ENCODE assay signal across 24 cellular contexts in the genomic region with DNA sequence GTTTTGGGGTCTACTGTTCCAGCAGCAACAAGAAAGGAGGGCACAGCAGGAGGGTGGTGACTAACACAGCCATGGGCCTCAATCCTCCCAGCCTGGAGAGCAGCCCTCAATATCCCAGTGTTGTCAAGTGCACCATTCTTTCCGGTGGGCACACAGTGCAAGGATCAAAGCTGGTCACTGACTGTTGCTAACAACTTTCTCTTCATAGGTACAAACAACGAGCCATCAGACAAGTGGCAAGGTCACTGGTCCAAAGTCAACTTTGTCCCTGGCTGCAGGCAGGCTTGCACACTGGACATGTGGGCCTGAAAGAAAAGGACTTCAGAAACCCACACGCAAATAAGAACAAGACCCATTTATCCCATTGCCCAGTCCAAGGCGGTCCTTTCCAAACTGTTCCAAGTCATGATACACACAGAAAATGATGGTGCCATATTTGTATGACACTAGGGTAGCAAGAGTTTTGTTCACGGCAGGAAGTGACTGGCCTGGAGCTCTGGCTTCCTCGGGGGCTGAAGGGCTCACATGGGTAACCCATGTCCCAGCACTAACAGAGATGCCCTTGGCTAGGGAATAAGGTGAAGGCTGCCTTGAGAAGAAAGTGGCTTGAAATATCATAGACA. TPM values are rescaled to one million over a fixed set of nuclear protein-coding genes. Genes with fewer than 3 reads are reported as not detected.
DNase-seq lines count a peak whose midpoint lies in the region; ATAC-seq, FAIRE-seq and TF ChIP-seq lines count a peak whose summit lies in the region.
"Had no signal": no experiment of that assay in that cellular context is flagged by ENCODE, and none has a peak within 500 bp of the region (broad histone marks: within the 10 kb centered on the region; RNA-seq: fewer than 3 reads in every experiment).

No MANE protein-coding gene starts in this region.

- H3K4me1 ChIP-seq in HepG2 (ENCODE audit: insufficient read depth, low read length) (peaks cover 64% of the 10 kb centered on the region), stomach (peaks cover 0 to 13% (median 8%) of the 10 kb centered on the region in 4 donors)
- H3K4me1 ChIP-seq: BLaER1 treated with 17β-estradiol and CSF1 and Interleukin-3, amounts not matched to agents 10 nM and 100 nM had no signal

- H3K27me3 Mint-ChIP-seq in Calu3 (ENCODE audit: unreplicated experiment) = no peaks in the 10 kb centered on the region
- H3K27me3 Mint-ChIP-seq: B cell; CD4-positive, alpha-beta memory T cell; CD4-positive, CD25-positive, alpha-beta regulatory T cell; CD8-positive, alpha-beta memory T cell had no signal

- H3K27ac ChIP-seq in RWPE1 = peak overlapping the region; percentile 12
- H3K27ac ChIP-seq in HepG2 (ENCODE audit: extremely low read length, insufficient read depth, low read length) = peak overlapping the region; percentile 92
- peak overlapping the region in 3 of 5 donors; percentile 27 to 64 (median 56) for H3K27ac ChIP-seq in stomach
- H3K27ac ChIP-seq: BLaER1 treated with 17β-estradiol and CSF1 and Interleukin-3, amounts not matched to agents 10 nM and 100 nM had no signal

- peak overlapping the region; percentile 43 for H3K4me2 ChIP-seq in HepG2 (ENCODE audit: low read depth, low read length)
- H3K4me2 ChIP-seq: BLaER1 treated with 17β-estradiol and CSF1 and Interleukin-3, amounts not matched to agents 10 nM and 100 nM had no signal

- peak; percentile 9; the same call in 1 of the 2 replicates for TF ChIP-seq RAD21 in HepG2 (CRISPR knock-in tag; IDR thresholded peaks at IDR 0.05)

- in situ Hi-C loops in HepG2 (cut with HindIII; ENCODE audit: extremely low pct_ligation_motif_present, low pct_unique_long_range_greater_than_20kb) = no loop called here

- H3K79me2 ChIP-seq in HepG2 (ENCODE audit: insufficient read depth, low read length) = no peaks in the 10 kb centered on the region

- ATAC-seq in HepG2 = peak; percentile 97

- no peaks in the 10 kb centered on the region for H4K20me1 ChIP-seq in HepG2 (ENCODE audit: insufficient read depth, low read length)
- H4K20me1 ChIP-seq: BLaER1 treated with 17β-estradiol and CSF1 and Interleukin-3, amounts not matched to agents 10 nM and 100 nM had no signal

- CTCF ChIA-PET in Calu3 (lab: Charles Lee) (no interaction called here), RWPE1 (lab: Yijun Ruan, JAX) (no interaction called here), HepG2 (lab: Yijun Ruan, JAX; ENCODE audit: low intra/inter-chr PET ratio, low total read pairs) (no interaction called here)

- TF ChIP-seq POLR2A in HepG2 (IDR thresholded peaks at IDR 0.05; ENCODE audit: insufficient read depth in 1 of 2, low read depth in 2 of 2, low read length in 2 of 2) (peak in 1 of 2 experiments; percentile 59; a peak in 2 of 4 replicates), stomach (IDR thresholded peaks at IDR 0.05) (no peak)

- no peaks in the 10 kb centered on the region for H3K9me3 ChIP-seq in HepG2 (ENCODE audit: low read length)
- no peaks in the 10 kb centered on the region for H3K9me3 ChIP-seq in stomach
- H3K9me3 ChIP-seq: BLaER1 treated with 17β-estradiol and CSF1 and Interleukin-3, amounts not matched to agents 10 nM and 100 nM had no signal

- WGBS in HepG2 (ENCODE audit: low lambda C conversion rate) = 48% methylated on average over 6 of the region's 6 CpGs
- WGBS in stomach, 5 donors = 89 to 99% (median 94%) methylated on average over 5 to 6 of the region's 6 CpGs

- no peak overlapping the region for H3K4me3 ChIP-seq in HepG2 (replicated peaks in 1 of 3; ENCODE audit: insufficient read depth in 1 of 3, low read depth in 2 of 3, low read length in 3 of 3)
- no peak overlapping the region for H3K4me3 ChIP-seq in stomach
- H3K4me3 ChIP-seq: BLaER1 treated with 17β-estradiol and CSF1 and Interleukin-3, amounts not matched to agents 10 nM and 100 nM had no signal

- H3K4me3 Mint-ChIP-seq in Calu3 (ENCODE audit: low read depth, unreplicated experiment) = no peak overlapping the region
- H3K4me3 Mint-ChIP-seq: B cell; CD14-positive monocyte; CD4-positive, alpha-beta memory T cell; CD4-positive, CD25-positive, alpha-beta regulatory T cell; CD8-positive, alpha-beta memory T cell had no signal

- DNase-seq in Calu3 (no peak), RWPE1 (ENCODE audit: low spot score) (no peak), HepG2 (ENCODE audit: low spot score) (peak; percentile 92), stomach (no peak), AG08396 (ENCODE audit: low spot score) (no peak), C1 segment of cervical spinal cord (lab: John Stamatoyannopoulos, UW) (no peak), hippocampal formation (lab: John Stamatoyannopoulos, UW) (no peak)
- DNase-seq: 8988T; ACHN; AML-193; CD4-positive, alpha-beta memory T cell; CD4-positive, CD25-positive, alpha-beta regulatory T cell; CD8-positive, alpha-beta memory T cell; COR-L47; DMS79 treated with DMSO at 0.1 percent for 48 hours; GF-D8 had no signal

- BruUV-seq in Calu3 (replicated peaks; lab: Mats Ljungman, UMichigan) = no TSS peak
- BruUV-seq in HepG2 (replicated peaks; lab: Mats Ljungman, UMichigan) = no TSS peak

- peak overlapping the region; percentile 91 for H3K27ac Mint-ChIP-seq in Calu3 (ENCODE audit: unreplicated experiment)
- H3K27ac Mint-ChIP-seq: B cell; CD4-positive, alpha-beta memory T cell; CD4-positive, CD25-positive, alpha-beta regulatory T cell; CD8-positive, alpha-beta memory T cell had no signal

- peaks cover 55% of the 10 kb centered on the region for H3K4me1 Mint-ChIP-seq in Calu3 (ENCODE audit: low read depth, unreplicated experiment)
- H3K4me1 Mint-ChIP-seq: B cell; CD14-positive monocyte; CD4-positive, alpha-beta memory T cell; CD4-positive, CD25-positive, alpha-beta regulatory T cell; CD8-positive, alpha-beta memory T cell had no signal

- POLR2A ChIA-PET in RWPE1 (lab: Yijun Ruan, JAX; ENCODE audit: low non-redundant PET) (no interaction called here), HepG2 (lab: Yijun Ruan, JAX) (interaction anchor here (1.0 kb wide), 1 partner anchor 58 kb away, joined by 4 read pairs; no protein-coding TSS in a partner anchor)

- H3K9ac ChIP-seq in HepG2 (ENCODE audit: insufficient read depth, low read depth, low read length) = peak overlapping the region; percentile 66
- H3K9ac ChIP-seq: BLaER1 treated with 17β-estradiol and CSF1 and Interleukin-3, amounts not matched to agents 10 nM and 100 nM had no signal

- intact Hi-C loops in Calu3 (cut with micrococcal nuclease; ENCODE audit: unreplicated experiment) (no loop called here), HepG2 (cut with micrococcal nuclease; ENCODE audit: unreplicated experiment) (loop anchor here (2.0 kb wide), 1 partner anchor 23 kb away; no protein-coding TSS in a partner anchor), stomach (cut with DNase I; ENCODE audit: low total_unique reads) (no loop called here)

- no peak for TF ChIP-seq CTCF in Calu3 (IDR thresholded peaks at IDR 0.05; ENCODE audit: unreplicated experiment)
- no peak for TF ChIP-seq CTCF in RWPE1 (conservative IDR thresholded peaks at IDR 0.05; ENCODE audit: low read depth)
- 0 out of 2 replicates have a peak, but pooled peaks have one; percentile 4 for TF ChIP-seq CTCF in HepG2 (CRISPR knock-in tag; IDR thresholded peaks at IDR 0.05)
- TF ChIP-seq CTCF in stomach (IDR thresholded peaks at IDR 0.05) = no peak

- no peaks in the 10 kb centered on the region for H3K27me3 ChIP-seq in HepG2 (ENCODE audit: control insufficient read depth in 1 of 2, insufficient read depth in 2 of 2, low read length in 2 of 2)
- no peaks in the 10 kb centered on the region for H3K27me3 ChIP-seq in stomach
- H3K27me3 ChIP-seq: BLaER1 treated with 17β-estradiol and CSF1 and Interleukin-3, amounts not matched to agents 10 nM and 100 nM had no signal

- peaks cover 37% of the 10 kb centered on the region for H3K36me3 Mint-ChIP-seq in Calu3 (ENCODE audit: insufficient read depth, unreplicated experiment)
- H3K36me3 Mint-ChIP-seq: CD14-positive monocyte; CD4-positive, alpha-beta memory T cell; CD4-positive, CD25-positive, alpha-beta regulatory T cell had no signal

- no peaks in the 10 kb centered on the region for H3K9me3 Mint-ChIP-seq in Calu3 (ENCODE audit: low read depth, unreplicated experiment)
- H3K9me3 Mint-ChIP-seq: CD4-positive, alpha-beta memory T cell; CD8-positive, alpha-beta memory T cell had no signal

- H3K36me3 ChIP-seq in HepG2 (replicated peaks in 1 of 2; ENCODE audit: control insufficient read depth in 1 of 2, insufficient read depth in 2 of 2, low read length in 2 of 2) (no peaks in the 10 kb centered on the region), stomach (peaks cover 0 to 8% (median 0%) of the 10 kb centered on the region in 4 donors)
- H3K36me3 ChIP-seq: BLaER1 treated with 17β-estradiol and CSF1 and Interleukin-3, amounts not matched to agents 10 nM and 100 nM had no signal

- FAIRE-seq in HepG2 (lab: Jason Lieb, UNC) = peak; percentile 82
- FAIRE-seq: A204.1, D721Med, G401.6, GM12891, GM19239 had no signal

- TF ChIP-seq EP300 in HepG2 (IDR thresholded peaks at IDR 0.05; ENCODE audit: low read depth in 2 of 2, low read length in 2 of 2) (peak; percentile 73 to 91; a peak in 3 of 4 replicates), HepG2 (CRISPR knock-in tag; IDR thresholded peaks at IDR 0.05; ENCODE audit: borderline replicate concordance) (peak; percentile 86), stomach (IDR thresholded peaks at IDR 0.05) (no peak)

- no peak overlapping the region for H2AFZ ChIP-seq in HepG2 (ENCODE audit: low read length)

RNA-seq across cellular contexts. Expression of gene KCTD1, which starts 57.0 kb away (rescaled TPM):
- total RNA-seq in Calu3 (2022) (54.1 and 63.2 TPM in 2 replicates), HepG2 (2016; rRNA removed; fragmentation: Illumina TruSeq; extraction: Trizol) (4.5 and 6.8 TPM in 2 replicates), stomach (100 to 1,000 TPM in 1 of 5 donors, 10 to 100 TPM in 2, 1 to 10 TPM in 2; 7.1 to 118 (median 15.2) TPM)
- total RNA-seq in HepG2 (2016; cell fraction: cytosol; rRNA removed; fragmentation: Illumina TruSeq; extraction: Trizol; ENCODE audit: low read depth) = 1.2 and 1.3 TPM in 2 replicates
- 4.7 and 5.9 TPM in 2 replicates for total RNA-seq in HepG2 (2016; cell fraction: insoluble cytoplasmic fraction; rRNA removed; fragmentation: Illumina TruSeq; extraction: Trizol)
- total RNA-seq in HepG2 (2016; cell fraction: membrane; rRNA removed; fragmentation: Illumina TruSeq; extraction: Trizol) = 3.6 TPM in 2 replicates
- 5.6 and 7.3 TPM in 2 replicates for total RNA-seq in HepG2 (2016; cell fraction: nucleus; rRNA removed; fragmentation: Illumina TruSeq; extraction: Trizol)
- polyA plus RNA-seq in HepG2 (2011; rRNA removed) (2.5 and 2.7 TPM in 2 replicates), stomach (10 to 100 TPM in 2 of 3 donors, 1 to 10 TPM in 1; 7.8 to 23.5 (median 10.5) TPM)
- polyA plus RNA-seq in HepG2 (2011; cell fraction: cytosol; rRNA removed) = 1.6 and 2.1 TPM in 2 replicates
- polyA plus RNA-seq in HepG2 (2011; cell fraction: nucleus; rRNA removed) = 5.0 and 6.6 TPM in 2 replicates
- 3.6 and 4.4 TPM in 2 replicates for polyA plus RNA-seq in HepG2 (2012)
- polyA plus RNA-seq in HepG2 (2016; cell fraction: cytosol; fragmentation: Illumina TruSeq; extraction: Trizol; ENCODE audit: low read depth) = 0.93 and 1.1 TPM in 2 replicates
- polyA plus RNA-seq in HepG2 (2016; cell fraction: insoluble cytoplasmic fraction; fragmentation: Illumina TruSeq; extraction: Trizol; ENCODE audit: low read depth) = 4.7 and 7.0 TPM in 2 replicates
- 2.7 and 2.9 TPM in 2 replicates for polyA plus RNA-seq in HepG2 (2016; cell fraction: membrane; fragmentation: Illumina TruSeq; extraction: Trizol; ENCODE audit: low read depth)
- polyA plus RNA-seq in HepG2 (2016; cell fraction: nucleus; fragmentation: Illumina TruSeq; extraction: Trizol; ENCODE audit: insufficient read depth, low read depth) = 5.4 and 5.7 TPM in 2 replicates
- polyA minus RNA-seq in HepG2 (2011; rRNA and poly(A)+ RNA removed; ENCODE audit: low replicate concordance) = 10.7 and 12.3 TPM in 2 replicates
- 3.1 and 4.3 TPM in 2 replicates for polyA minus RNA-seq in HepG2 (2011; cell fraction: cytosol; rRNA and poly(A)+ RNA removed)
- 16.1 and 17.7 TPM in 2 replicates for polyA minus RNA-seq in HepG2 (2011; cell fraction: nucleus; rRNA and poly(A)+ RNA removed)
- polyA plus RNA-seq: CD14-positive monocyte had no signal

Comparison
In these comparisons a context has a peak if more than half of its experiments do, and no peak if none do; other contexts are left out.
1. H3K27ac ChIP-seq: peak in every context shown above with its lines; median percentile 92 in HepG2; 56 in stomach; 12 in RWPE1.